ENCODE assay signal across 8 cellular contexts in the genomic region with DNA sequence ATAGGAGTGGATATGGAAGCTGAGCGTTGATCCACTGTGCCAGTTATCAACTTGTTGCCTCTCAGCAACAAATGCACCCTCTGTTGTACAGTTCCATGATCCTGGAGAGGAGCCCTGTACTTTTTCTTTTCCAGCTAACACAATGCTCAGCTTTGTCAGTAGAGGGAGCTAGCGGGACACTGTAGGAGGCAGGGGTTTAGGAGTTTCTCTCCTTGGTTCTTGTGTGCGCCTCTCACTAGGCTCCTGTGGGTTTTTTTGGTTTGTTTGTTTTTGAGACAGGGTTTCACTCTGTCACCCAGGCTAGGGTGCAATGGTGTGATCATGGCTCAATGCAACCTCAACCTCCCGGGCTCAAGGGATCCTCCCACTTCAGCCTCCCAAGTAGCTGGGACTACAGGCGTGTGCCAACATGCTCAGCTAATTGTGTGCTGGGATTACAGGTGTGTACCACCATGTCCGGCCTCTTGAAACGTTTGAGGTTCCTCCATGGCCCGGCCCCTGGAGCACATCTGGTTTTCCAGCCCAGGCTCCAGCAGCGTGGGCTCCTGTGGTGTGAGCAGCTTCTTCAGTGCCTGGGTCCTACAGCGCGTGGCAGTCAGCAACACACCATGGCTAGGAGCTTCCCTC. TPM values are rescaled to one million over a fixed set of nuclear protein-coding genes. Genes with fewer than 3 reads are reported as not detected.
A peak's percentile ranks its signal among the peaks of the same experiment; 100 is the strongest.
DNase-seq lines count a peak whose midpoint lies in the region; ATAC-seq and TF ChIP-seq lines count a peak whose summit lies in the region.

No MANE protein-coding gene starts in this region.

- H3K4me3 ChIP-seq in CD4-positive, CD25-positive, alpha-beta regulatory T cell (ENCODE audit: low read depth, low read length): no peak overlapping the region
- H3K4me3 ChIP-seq in PC-9: no peak overlapping the region
- no peak overlapping the region for H3K4me3 ChIP-seq in adrenal gland
- H3K4me3 ChIP-seq in heart right ventricle: no peak overlapping the region

- H3K9me3 Mint-ChIP-seq in CD4-positive, CD25-positive, alpha-beta regulatory T cell: no peaks in the 10 kb centered on the region

- H3K36me3 ChIP-seq in CD4-positive, CD25-positive, alpha-beta regulatory T cell (ENCODE audit: control insufficient read depth, insufficient read depth, low read length): no peaks in the 10 kb centered on the region
- H3K36me3 ChIP-seq in PC-9 (ENCODE audit: low read depth): no peaks in the 10 kb centered on the region
- H3K36me3 ChIP-seq in adrenal gland (replicated peaks in 1 of 2): no peaks in the 10 kb centered on the region
- no peaks in the 10 kb centered on the region for H3K36me3 ChIP-seq in heart right ventricle

- POLR2A ChIA-PET in PC-9 (lab: Charles Lee; ENCODE audit: unreplicated experiment): interaction anchor here (0.7 kb wide), 1 partner anchor 22 kb away, joined by 3 read pairs; no protein-coding TSS in a partner anchor

- DNase-seq in CD4-positive, CD25-positive, alpha-beta regulatory T cell: peak; percentile 17 to 70 (median 62)
- peak; percentile 76 for DNase-seq in HT1080 (ENCODE audit: low read depth)
- DNase-seq in PC-9: peak in 1 of 2 experiments; percentile 29
- DNase-seq in adrenal gland: peak; percentile 52 to 76 (median 68)
- DNase-seq in heart right ventricle: peak in 1 of 2 donors; percentile 45
- peak; percentile 32 for DNase-seq in pulmonary artery endothelial cell (ENCODE audit: low read depth, low spot score)

- H4K20me1 ChIP-seq in PC-9 (ENCODE audit: insufficient read depth): no peaks in the 10 kb centered on the region

- TF ChIP-seq POLR2A in adrenal gland (IDR thresholded peaks at IDR 0.05): no peak

- H3K9me2 ChIP-seq in PC-9 (ENCODE audit: insufficient read depth): no peaks in the 10 kb centered on the region

- no peak overlapping the region for H3K4me2 ChIP-seq in PC-9

- H3K27me3 ChIP-seq in CD4-positive, CD25-positive, alpha-beta regulatory T cell (ENCODE audit: control insufficient read depth, insufficient read depth, low read length): no peaks in the 10 kb centered on the region
- H3K27me3 ChIP-seq in PC-9 (ENCODE audit: insufficient read depth, low read depth): no peaks in the 10 kb centered on the region
- H3K27me3 ChIP-seq in adrenal gland: no peaks in the 10 kb centered on the region
- H3K27me3 ChIP-seq in heart right ventricle: peaks cover 0 to 4% (median 0%) of the 10 kb centered on the region in 7 donors

- H3K79me2 ChIP-seq in PC-9 (ENCODE audit: low read depth): no peaks in the 10 kb centered on the region

- CTCF ChIA-PET in PC-9 (lab: Charles Lee): interaction anchor here (0.6 to 1.2 kb wide), 5 partner anchors 8 to 25 kb away, joined by 3 to 5 read pairs (median 4); a partner anchor contains a TSS

- peaks cover 0 to 4% (median 0%) of the 10 kb centered on the region in 4 donors for H3K4me1 Mint-ChIP-seq in CD4-positive, CD25-positive, alpha-beta regulatory T cell

- H2AFZ ChIP-seq in PC-9: no peak overlapping the region

- no TSS peak for BruUV-seq in PC-9 (replicated peaks; lab: Mats Ljungman, UMichigan)

- intact Hi-C loops in PC-9 (cut with micrococcal nuclease; ENCODE audit: unreplicated experiment) (loop anchor here (1.0 to 5.0 kb wide), 3 partner anchors 25 to 346 kb away; no protein-coding TSS in a partner anchor), adrenal gland (cut with DNase I) (no loop called here), heart right ventricle (cut with DNase I) (loop anchor here in 1 of 10 donors (1.0 kb wide), 1 partner anchor 30 kb away; no protein-coding TSS in a partner anchor)

- H3K4me3 Mint-ChIP-seq in CD4-positive, CD25-positive, alpha-beta regulatory T cell: no peak overlapping the region

- H3K27ac Mint-ChIP-seq in CD4-positive, CD25-positive, alpha-beta regulatory T cell: no peak overlapping the region

- H3K27me3 Mint-ChIP-seq in CD4-positive, CD25-positive, alpha-beta regulatory T cell: peaks cover 39% of the 10 kb centered on the region

- H3F3A ChIP-seq in PC-9 (ENCODE audit: insufficient read depth, low read depth): no peaks in the 10 kb centered on the region

- peak; percentile 75 to 82 for ATAC-seq in CD4-positive, CD25-positive, alpha-beta regulatory T cell (ENCODE audit: low read depth in 2 of 2)
- peak; percentile 50 for ATAC-seq in GM18520 (IDR thresholded peaks at IDR 0.05; ENCODE audit: unreplicated experiment)
- ATAC-seq in heart right ventricle: peak; percentile 77 to 93 (median 90)
- ATAC-seq in HG03039 (IDR thresholded peaks at IDR 0.05; ENCODE audit: unreplicated experiment): no peak

- H3K27ac ChIP-seq in CD4-positive, CD25-positive, alpha-beta regulatory T cell (ENCODE audit: insufficient read depth, low read length, poor library complexity, severe bottlenecking): no peak overlapping the region
- H3K27ac ChIP-seq in PC-9 (no peak overlapping the region), adrenal gland (no peak overlapping the region), heart right ventricle (no peak overlapping the region)

- H3K4me1 ChIP-seq in CD4-positive, CD25-positive, alpha-beta regulatory T cell (ENCODE audit: control insufficient read depth, insufficient read depth, low read length, poor library complexity, severe bottlenecking): no peaks in the 10 kb centered on the region
- H3K4me1 ChIP-seq in PC-9 (replicated peaks; ENCODE audit: insufficient read depth) (no peaks in the 10 kb centered on the region), adrenal gland (replicated peaks in 1 of 2) (no peaks in the 10 kb centered on the region), heart right ventricle (peaks cover 0 to 7% (median 0%) of the 10 kb centered on the region in 9 donors)

- H3K36me3 Mint-ChIP-seq in CD4-positive, CD25-positive, alpha-beta regulatory T cell: no peaks in the 10 kb centered on the region

- WGBS in adrenal gland, 4 donors: 44 to 48% (median 46%) methylated on average over 8 to 11 of the region's 11 CpGs
- WGBS in heart right ventricle, 2 donors: 44 to 45% methylated on average over 11 of the region's 11 CpGs

- TF ChIP-seq CTCF in PC-9 (conservative IDR thresholded peaks at IDR 0.05) (peak; percentile 74), adrenal gland (IDR thresholded peaks at IDR 0.05) (peak; percentile 69 to 89 (median 79)), heart right ventricle (IDR thresholded peaks at IDR 0.05) (peak; percentile 59 to 90 (median 84))

- H3K9me3 ChIP-seq in CD4-positive, CD25-positive, alpha-beta regulatory T cell (ENCODE audit: control insufficient read depth in 2 of 2, low read length in 2 of 2): no peaks in the 10 kb centered on the region
- H3K9me3 ChIP-seq in PC-9 (ENCODE audit: insufficient read depth, low read depth) (no peaks in the 10 kb centered on the region), adrenal gland (replicated peaks in 1 of 3) (no peaks in the 10 kb centered on the region), heart right ventricle (no peaks in the 10 kb centered on the region)

RNA-seq across cellular contexts. Expression of a gene that starts 12.0 kb away (rescaled TPM):
- 0.62 TPM for total RNA-seq in CD4-positive, CD25-positive, alpha-beta regulatory T cell
- not detected for polyA plus RNA-seq in CD4-positive, CD25-positive, alpha-beta regulatory T cell
- total RNA-seq in HT1080 (2014; rRNA removed; shearing (Covaris generic)): 40.5 and 48.1 TPM in 2 replicates
- 63.4 and 64.3 TPM in 2 replicates for polyA plus RNA-seq in HT1080 (2015; cell fraction: cytosol; rRNA removed)
- polyA plus RNA-seq in HT1080 (2015; cell fraction: nucleus; rRNA removed): 45.5 and 52.2 TPM in 2 replicates
- total RNA-seq in PC-9 (2021) (33.1 and 40.1 TPM in 2 replicates), adrenal gland (10 to 100 TPM in 4 of 8 donors, 1 to 10 TPM in 4; 4.2 to 23.5 (median 10.2) TPM), heart right ventricle (10 to 100 TPM in 1 of 10 donors, 1 to 10 TPM in 9; 2.8 to 10.2 (median 5.8) TPM), pulmonary artery endothelial cell (17.3 and 21.2 TPM in 2 replicates)
- polyA plus RNA-seq in adrenal gland (10 to 100 TPM in 2 of 3 donors, 1 to 10 TPM in 1; 6.3 to 11.7 (median 10.7) TPM), heart right ventricle (10 to 100 TPM in 1 of 2 donors, 1 to 10 TPM in 1; 5.0 to 11.9 TPM)

RNA-seq across cellular contexts. Expression of a gene that starts 14.5 kb away (rescaled TPM):
- 11.1 TPM for total RNA-seq in CD4-positive, CD25-positive, alpha-beta regulatory T cell
- polyA plus RNA-seq in CD4-positive, CD25-positive, alpha-beta regulatory T cell: 1 to 10 TPM; 1.9 to 3.2 (median 2.9) TPM
- total RNA-seq in HT1080 (2014; rRNA removed; shearing (Covaris generic)): 27.4 and 34.9 TPM in 2 replicates
- 14.5 and 16.8 TPM in 2 replicates for polyA plus RNA-seq in HT1080 (2015; cell fraction: cytosol; rRNA removed)
- 8.9 and 12.3 TPM in 2 replicates for polyA plus RNA-seq in HT1080 (2015; cell fraction: nucleus; rRNA removed)
- total RNA-seq in PC-9 (2021): 20.5 and 22.4 TPM in 2 replicates
- 10 to 100 TPM; 13.1 to 73.6 (median 26.1) TPM for total RNA-seq in adrenal gland
- 10 to 100 TPM; 15.4 to 19.7 (median 15.7) TPM for polyA plus RNA-seq in adrenal gland
- total RNA-seq in heart right ventricle: 10 to 100 TPM in 3 of 10 donors, 1 to 10 TPM in 7; 6.5 to 12.9 (median 9.1) TPM
- 10 to 100 TPM in 1 of 2 donors, 1 to 10 TPM in 1; 5.3 to 41.0 TPM for polyA plus RNA-seq in heart right ventricle
- total RNA-seq in pulmonary artery endothelial cell: 2.4 and 3.2 TPM in 2 replicates

RNA-seq across cellular contexts. Expression of a gene that starts 35.4 kb away (rescaled TPM):
- total RNA-seq in CD4-positive, CD25-positive, alpha-beta regulatory T cell: 86.9 TPM
- polyA plus RNA-seq in CD4-positive, CD25-positive, alpha-beta regulatory T cell: 10 to 100 TPM; 22.4 to 46.4 (median 42.6) TPM
- total RNA-seq in HT1080 (2014; rRNA removed; shearing (Covaris generic)): 19.4 and 20.9 TPM in 2 replicates
- polyA plus RNA-seq in HT1080 (2015; cell fraction: cytosol; rRNA removed): 13.7 and 14.0 TPM in 2 replicates
- 44.9 and 49.2 TPM in 2 replicates for polyA plus RNA-seq in HT1080 (2015; cell fraction: nucleus; rRNA removed)
- total RNA-seq in PC-9 (2021): 21.6 and 24.7 TPM in 2 replicates
- 10 to 100 TPM; 26.7 to 45.3 (median 32.4) TPM for total RNA-seq in adrenal gland
- 10 to 100 TPM; 23.6 to 39.3 (median 31.7) TPM for polyA plus RNA-seq in adrenal gland
- 10 to 100 TPM in 8 of 10 donors, 1 to 10 TPM in 2; 7.5 to 16.0 (median 11.8) TPM for total RNA-seq in heart right ventricle
- polyA plus RNA-seq in heart right ventricle: 10 to 100 TPM; 10.2 to 17.6 TPM
- 16.0 and 20.8 TPM in 2 replicates for total RNA-seq in pulmonary artery endothelial cell
